8 cellular contexts compared by ENCODE assay signal in genomic region chr12:132506730-132507538, GRCh38. TPM values are rescaled to one million over a fixed set of nuclear protein-coding genes. Genes with fewer than 3 reads are reported as not detected.
DNase-seq lines count a peak whose midpoint lies in the region; ATAC-seq and TF ChIP-seq lines count a peak whose summit lies in the region.

No MANE protein-coding gene starts in this region.

- H3K4me3 ChIP-seq in skeletal muscle satellite cell (ENCODE audit: low read length) (peak overlapping the region; percentile 47), MM.1S (ENCODE audit: low read length) (no peak overlapping the region)

- peak overlapping the region; percentile 77 for H3K4me2 ChIP-seq in skeletal muscle satellite cell (ENCODE audit: low read length)
- no peak overlapping the region for H3K4me2 ChIP-seq in MM.1S (ENCODE audit: low read depth, low read length)

- TF ChIP-seq CTCF in RWPE1 (conservative IDR thresholded peaks at IDR 0.05; ENCODE audit: low read depth), result no peak
- no peak for TF ChIP-seq CTCF in MM.1S (IDR thresholded peaks at IDR 0.05; ENCODE audit: low read length)

- peak overlapping the region; percentile 59 for H3K4me3 Mint-ChIP-seq in activated naive CD8-positive, alpha-beta T cell treated with anti-CD3 and anti-CD28 coated beads, Interleukin-2, amount 10 ng/mL, durations not matched to agents 7 days and 5 days

- peaks cover 3% of the 10 kb centered on the region for H3K27me3 Mint-ChIP-seq in activated naive CD8-positive, alpha-beta T cell treated with anti-CD3 and anti-CD28 coated beads, Interleukin-2, amount 10 ng/mL, durations not matched to agents 7 days and 5 days

- no peaks in the 10 kb centered on the region for H3K9me3 ChIP-seq in skeletal muscle satellite cell (replicated peaks; ENCODE audit: low read length)
- no peaks in the 10 kb centered on the region for H3K9me3 ChIP-seq in MM.1S (replicated peaks; ENCODE audit: insufficient read depth, low read length)

- H3K4me1 ChIP-seq in skeletal muscle satellite cell (ENCODE audit: control insufficient read depth, insufficient read depth, low read length), result peaks cover 22% of the 10 kb centered on the region
- H3K4me1 ChIP-seq in MM.1S (ENCODE audit: low read length), result no peaks in the 10 kb centered on the region

- H3K4me1 Mint-ChIP-seq in activated naive CD8-positive, alpha-beta T cell treated with anti-CD3 and anti-CD28 coated beads, Interleukin-2, amount 10 ng/mL, durations not matched to agents 7 days and 5 days, result peaks cover 17% of the 10 kb centered on the region

- H3K9me3 Mint-ChIP-seq in activated naive CD8-positive, alpha-beta T cell treated with anti-CD3 and anti-CD28 coated beads, Interleukin-2, amount 10 ng/mL, durations not matched to agents 7 days and 5 days, result no peaks in the 10 kb centered on the region

- peak; percentile 94 for ATAC-seq in activated naive CD8-positive, alpha-beta T cell treated with anti-CD3 and anti-CD28 coated beads, Interleukin-2, amount 10 ng/mL, durations not matched to agents 7 days and 5 days (ENCODE audit: low read depth)
- ATAC-seq in left ventricle myocardium superior, result peak; percentile 89

- H3K27me3 ChIP-seq in skeletal muscle satellite cell (ENCODE audit: control insufficient read depth, insufficient read depth, low read length) (no peaks in the 10 kb centered on the region), MM.1S (replicated peaks; ENCODE audit: insufficient read depth, low read length) (no peaks in the 10 kb centered on the region)

- CTCF ChIA-PET in RWPE1 (lab: Yijun Ruan, JAX), result interaction anchor here (1.1 to 1.3 kb wide), 2 partner anchors 17 to 93 kb away, joined by 3 to 8 read pairs; no protein-coding TSS in a partner anchor

- POLR2A ChIA-PET in RWPE1 (lab: Yijun Ruan, JAX; ENCODE audit: low non-redundant PET), result no interaction called here
- POLR2A ChIA-PET in activated naive CD8-positive, alpha-beta T cell treated with anti-CD3 and anti-CD28 coated beads, Interleukin-2, amount 10 ng/mL, durations not matched to agents 7 days and 5 days (lab: Charles Lee), result interaction anchor here (0.6 to 1.1 kb wide), 3 partner anchors 15 to 68 kb away, joined by 3 to 4 read pairs (median 3); partner anchors contain the start of gene FBRSL1

- H4K20me1 ChIP-seq in MM.1S (ENCODE audit: insufficient read depth, low read length), result no peaks in the 10 kb centered on the region

- intact Hi-C loops in left ventricle myocardium superior (cut with micrococcal nuclease), result no loop called here

- H2AFZ ChIP-seq in MM.1S (ENCODE audit: low read length), result no peak overlapping the region

- no peaks in the 10 kb centered on the region for H3K9me2 ChIP-seq in MM.1S (replicated peaks; ENCODE audit: insufficient read depth, low read length)

- peaks cover 23% of the 10 kb centered on the region for H3K79me2 ChIP-seq in MM.1S (ENCODE audit: low read length)

- DNase-seq in NCI-H2029 (lab: John Stamatoyannopoulos, UW), result peak; percentile 6
- no peak for DNase-seq in NCI-H2029 treated with DMSO at 0.1 percent for 48 hours (lab: John Stamatoyannopoulos, UW)
- DNase-seq in RWPE1 (ENCODE audit: low spot score), result no peak
- DNase-seq in activated naive CD8-positive, alpha-beta T cell treated with anti-CD3 and anti-CD28 coated beads, Interleukin-2, amount 10 ng/mL, durations not matched to agents 7 days and 5 days, result peak; percentile 82
- DNase-seq in left ventricle myocardium superior, result peak; percentile 94
- no peak for DNase-seq in MM.1S
- DNase-seq in NCI-H748 treated with DMSO at 0.1 percent for 48 hours (lab: John Stamatoyannopoulos, UW), result no peak

- no peaks in the 10 kb centered on the region for H3F3A ChIP-seq in MM.1S (ENCODE audit: insufficient read depth, low read length)

- peak overlapping the region; percentile 83 for H3K27ac ChIP-seq in RWPE1
- H3K27ac ChIP-seq in MM.1S (ENCODE audit: low read length), result no peak overlapping the region

- H3K36me3 Mint-ChIP-seq in activated naive CD8-positive, alpha-beta T cell treated with anti-CD3 and anti-CD28 coated beads, Interleukin-2, amount 10 ng/mL, durations not matched to agents 7 days and 5 days, result no peaks in the 10 kb centered on the region

- H3K9ac ChIP-seq in skeletal muscle satellite cell (ENCODE audit: low read depth, low read length) (peak overlapping the region; percentile 37), MM.1S (ENCODE audit: low read length) (no peak overlapping the region)

- peak overlapping the region; percentile 88 for H3K27ac Mint-ChIP-seq in activated naive CD8-positive, alpha-beta T cell treated with anti-CD3 and anti-CD28 coated beads, Interleukin-2, amount 10 ng/mL, durations not matched to agents 7 days and 5 days

- H3K36me3 ChIP-seq in skeletal muscle satellite cell (ENCODE audit: insufficient read depth, low read length) (no peaks in the 10 kb centered on the region), MM.1S (replicated peaks; ENCODE audit: insufficient read depth, low read length) (no peaks in the 10 kb centered on the region)

RNA-seq across cellular contexts. Expression of gene FBRSL1, which starts 17.0 kb away (rescaled TPM):
- 10 to 100 TPM; 67.1 to 67.2 TPM for total RNA-seq in activated naive CD8-positive, alpha-beta T cell treated with anti-CD3 and anti-CD28 coated beads, Interleukin-2, amount 10 ng/mL, durations not matched to agents 7 days and 5 days
- total RNA-seq in left ventricle myocardium superior, result 68.0 TPM
- total RNA-seq in skeletal muscle satellite cell (2012; rRNA removed), result 5.2 and 8.6 TPM in 2 replicates

Comparison
In these comparisons a context has a peak if more than half of its experiments do, and no peak if none do; other contexts are left out.
1. DNase-seq: peak in NCI-H2029 (single experiment), activated naive CD8-positive, alpha-beta T cell treated with anti-CD3 and anti-CD28 coated beads, Interleukin-2, amount 10 ng/mL, durations not matched to agents 7 days and 5 days (single experiment) and left ventricle myocardium superior (single experiment); none in NCI-H2029 treated with DMSO at 0.1 percent for 48 hours (single experiment), RWPE1 (single experiment), MM.1S (single experiment) and NCI-H748 treated with DMSO at 0.1 percent for 48 hours (single experiment).